In genomic region chr5:170571331-170571731, GRCh38 we compare ENCODE assay signal across 15 cellular contexts.
DNase-seq lines count a peak whose midpoint lies in the region; ATAC-seq and TF ChIP-seq lines count a peak whose summit lies in the region.
"Had no signal": no experiment of that assay in that cellular context is flagged by ENCODE, and none has a peak within 500 bp of the region (broad histone marks: within the 10 kb centered on the region; RNA-seq: fewer than 3 reads in every experiment).

No MANE protein-coding gene starts in this region.

- H3K27ac ChIP-seq in AG04450 (ENCODE audit: low read depth, low read length), result no peak overlapping the region
- H3K27ac ChIP-seq: BLaER1, KMS-11, thoracic aorta had no signal

- ATAC-seq in HG03025 (IDR thresholded peaks at IDR 0.05; ENCODE audit: low FRiP score, unreplicated experiment) (no peak), HG03135 (IDR thresholded peaks at IDR 0.05; ENCODE audit: unreplicated experiment) (no peak)
- ATAC-seq: activated CD8-positive, alpha-beta T cell treated with anti-CD3 and anti-CD28 coated beads, Interleukin-2, amount 10 ng/mL, durations not matched to agents 7 days and 5 days; GM12878 had no signal

- CTCF ChIA-PET in AG04450 (lab: Charles Lee), result no interaction called here

- POLR2A ChIA-PET in AG04450 (lab: Yijun Ruan, JAX), result no interaction called here

- H3K9me3 ChIP-seq in AG04450 (ENCODE audit: control insufficient read depth, insufficient read depth, low read length), result no peaks in the 10 kb centered on the region
- H3K9me3 ChIP-seq: BLaER1, thoracic aorta had no signal

- TF ChIP-seq CTCF in AG04450 (IDR thresholded peaks at IDR 0.05; ENCODE audit: low read depth, low read length), result no peak

- no peak overlapping the region for H3K4me3 ChIP-seq in AG04450 (ENCODE audit: low read depth, low read length)
- H3K4me3 ChIP-seq: BLaER1, GM12878, thoracic aorta had no signal

- DNase-seq in AG04450 (ENCODE audit: low read depth, low spot score) (peak; percentile 7), HS-5 (ENCODE audit: low read depth) (peak; percentile 64), astrocyte of the hippocampus (ENCODE audit: low read depth, low spot score) (peak; percentile 95), lung microvascular endothelial cell (ENCODE audit: low read depth in 2 of 2) (peak; percentile 47 to 60), NCI-H524 (lab: John Stamatoyannopoulos, UW) (no peak)
- no peak for DNase-seq in activated CD4-positive, alpha-beta T cell treated with anti-CD3 and anti-CD28 coated beads for 4 hours
- DNase-seq: activated CD8-positive, alpha-beta T cell treated with anti-CD3 and anti-CD28 coated beads, Interleukin-2, amount 10 ng/mL, durations not matched to agents 7 days and 5 days; NCI-H345; SW 1271 had no signal

- peaks cover 8% of the 10 kb centered on the region for H3K27me3 ChIP-seq in AG04450 (ENCODE audit: control insufficient read depth, insufficient read depth, low read length)

Comparison
In these comparisons a context has a peak if more than half of its experiments do, and no peak if none do; other contexts are left out.
1. DNase-seq: peak in AG04450 (single experiment), HS-5 (single experiment), astrocyte of the hippocampus (single experiment) and lung microvascular endothelial cell (2 of 2); none in NCI-H524 (0 of 2) and activated CD4-positive, alpha-beta T cell treated with anti-CD3 and anti-CD28 coated beads for 4 hours (0 of 2).